22 cellular contexts compared by ENCODE assay signal in the genomic region with DNA sequence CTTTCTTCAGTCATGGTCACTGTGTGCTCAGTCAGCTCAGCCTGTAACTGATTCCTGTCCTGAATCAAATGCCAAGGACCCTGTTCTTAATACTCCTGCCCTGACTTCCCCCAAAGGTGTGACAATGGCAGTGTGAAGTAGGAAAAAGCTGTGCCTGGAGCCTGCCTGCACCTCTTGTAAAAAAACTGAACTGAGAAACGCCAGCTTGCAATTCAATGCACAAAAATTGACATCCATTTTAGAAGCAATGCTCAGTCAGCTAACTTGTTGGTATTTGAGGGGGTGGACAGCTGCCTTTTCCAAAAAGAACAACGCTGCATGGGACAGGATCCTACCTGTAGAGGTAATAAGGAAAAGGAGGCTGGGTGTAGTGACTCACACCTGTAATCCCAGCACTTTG.
"Had no signal": no experiment of that assay in that cellular context is flagged by ENCODE, and none has a peak within 500 bp of the region (broad histone marks: within the 10 kb centered on the region; RNA-seq: fewer than 3 reads in every experiment).

No MANE protein-coding gene starts in this region.

- H3K9me3 ChIP-seq: lower lobe of right lung, suprapubic skin, vagina had no signal

- H3K27me3 ChIP-seq: suprapubic skin, transverse colon, vagina had no signal

- H3K4me2 ChIP-seq: smooth muscle cell had no signal

- H3K4me1 Mint-ChIP-seq: memory B cell; stimulated activated naive CD8-positive, alpha-beta T cell treated with anti-CD3 and anti-CD28 coated beads, Interleukin-15, amount 100 ng/mL, for 72 hours had no signal

- H3K4me3 ChIP-seq: lower lobe of right lung, smooth muscle cell, suprapubic skin, transverse colon, vagina had no signal

- FAIRE-seq: endometrium, frontal cortex, keratinocyte had no signal

- H3K36me3 ChIP-seq: lower lobe of right lung, suprapubic skin, transverse colon, vagina had no signal

- H2AFZ ChIP-seq: parathyroid adenoma had no signal

- H3K9ac ChIP-seq: parathyroid adenoma had no signal

- H3K4me1 ChIP-seq: parathyroid adenoma had no signal

- H3K79me2 ChIP-seq: parathyroid adenoma had no signal

- H3K27ac Mint-ChIP-seq: effector memory CD8-positive, alpha-beta T cell; memory B cell; natural killer cell; progenitor cell of endocrine pancreas; stimulated activated naive CD8-positive, alpha-beta T cell treated with anti-CD3 and anti-CD28 coated beads, Interleukin-15, amount 100 ng/mL, for 72 hours had no signal

- H3K27ac ChIP-seq: lower lobe of right lung, parathyroid adenoma, suprapubic skin, transverse colon, vagina had no signal

- H3K27me3 Mint-ChIP-seq: effector memory CD8-positive, alpha-beta T cell; progenitor cell of endocrine pancreas; stimulated activated naive CD8-positive, alpha-beta T cell treated with anti-CD3 and anti-CD28 coated beads, Interleukin-15, amount 100 ng/mL, for 72 hours had no signal

- DNase-seq: cortex of kidney; effector memory CD8-positive, alpha-beta T cell; head of caudate nucleus; left ventricle myocardium superior; lower lobe of right lung; natural killer cell; stimulated activated CD4-positive, alpha-beta T cell treated with anti-CD3 and anti-CD28 coated beads, Interleukin-12 subunit alpha, Interleukin-12 subunit beta, amount 100 ng/mL, for 4 hours; stimulated activated CD4-positive, alpha-beta T cell treated with anti-CD3 and anti-CD28 coated beads, Interleukin-1b, Interleukin-23, amount 100 ng/mL, for 48 hours; stimulated activated CD4-positive, alpha-beta T cell treated with anti-CD3 and anti-CD28 coated beads, Interleukin-4, amount 100 ng/mL, for 1 hour; stimulated activated CD8-positive, alpha-beta memory T cell treated with anti-CD3 and anti-CD28 coated beads, Interleukin-4, amount 100 ng/mL, for 48 hours; stimulated activated naive CD4-positive, alpha-beta T cell; stimulated activated naive CD8-positive, alpha-beta T cell treated with anti-CD3 and anti-CD28 coated beads, Interleukin-15, amount 100 ng/mL, for 72 hours; transverse colon had no signal

- H3K4me3 Mint-ChIP-seq: effector memory CD8-positive, alpha-beta T cell; memory B cell; natural killer cell; stimulated activated naive CD8-positive, alpha-beta T cell treated with anti-CD3 and anti-CD28 coated beads, Interleukin-15, amount 100 ng/mL, for 72 hours had no signal
